16 cellular contexts compared by ENCODE assay signal in genomic region chr4:12595986-12596385, GRCh38.
DNase-seq lines count a peak whose midpoint lies in the region; ATAC-seq and TF ChIP-seq lines count a peak whose summit lies in the region.
"Had no signal": no experiment of that assay in that cellular context is flagged by ENCODE, and none has a peak within 500 bp of the region (broad histone marks: within the 10 kb centered on the region; RNA-seq: fewer than 3 reads in every experiment).

No MANE protein-coding gene starts in this region.

- H3K27ac ChIP-seq in cardiac muscle cell (no peak overlapping the region), right cardiac atrium (ENCODE audit: low read length) (no peak overlapping the region), uterus (no peak overlapping the region)
- H3K27ac ChIP-seq: BLaER1 treated with 17β-estradiol and CSF1 and Interleukin-3, amounts not matched to agents 10 nM and 100 nM had no signal

- H3K36me3 Mint-ChIP-seq in glutamatergic neuron (ENCODE audit: unreplicated experiment): no peaks in the 10 kb centered on the region
- H3K36me3 Mint-ChIP-seq in type B pancreatic cell: no peaks in the 10 kb centered on the region
- no peaks in the 10 kb centered on the region for H3K36me3 Mint-ChIP-seq in activated T-cell treated with anti-CD3 and anti-CD28 coated beads, Interleukin-2, amount 50 U/mL, for 24 hours (ENCODE audit: low read depth)

- H3K9me3 ChIP-seq in cardiac muscle cell (ENCODE audit: low read depth) (no peaks in the 10 kb centered on the region), right cardiac atrium (ENCODE audit: control insufficient read depth, low read length) (no peaks in the 10 kb centered on the region), uterus (no peaks in the 10 kb centered on the region)

- in situ Hi-C loops in SK-MEL-5 (cut with HindIII; ENCODE audit: low pct_unique_long_range_greater_than_20kb, low sequenced_read_pairs): no loop called here

- H3K4me3 Mint-ChIP-seq in glutamatergic neuron (ENCODE audit: unreplicated experiment): no peak overlapping the region
- H3K4me3 Mint-ChIP-seq in type B pancreatic cell: no peak overlapping the region
- no peak overlapping the region for H3K4me3 Mint-ChIP-seq in activated T-cell treated with anti-CD3 and anti-CD28 coated beads, Interleukin-2, amount 50 U/mL, for 24 hours

- H3K9me3 Mint-ChIP-seq in glutamatergic neuron (ENCODE audit: unreplicated experiment) (no peaks in the 10 kb centered on the region), type B pancreatic cell (no peaks in the 10 kb centered on the region)
- peaks cover 2% of the 10 kb centered on the region for H3K9me3 Mint-ChIP-seq in activated T-cell treated with anti-CD3 and anti-CD28 coated beads, Interleukin-2, amount 50 U/mL, for 24 hours

- H3K4me1 ChIP-seq in cardiac muscle cell (ENCODE audit: low read depth) (no peaks in the 10 kb centered on the region), right cardiac atrium (ENCODE audit: control insufficient read depth, insufficient read depth, low read length) (no peaks in the 10 kb centered on the region), uterus (no peaks in the 10 kb centered on the region)
- H3K4me1 ChIP-seq: BLaER1 treated with 17β-estradiol and CSF1 and Interleukin-3, amounts not matched to agents 10 nM and 100 nM had no signal

- H3K36me3 ChIP-seq in cardiac muscle cell: no peaks in the 10 kb centered on the region
- H3K36me3 ChIP-seq in uterus: no peaks in the 10 kb centered on the region
- H3K36me3 ChIP-seq: BLaER1 treated with 17β-estradiol and CSF1 and Interleukin-3, amounts not matched to agents 10 nM and 100 nM had no signal

- H3K27ac Mint-ChIP-seq in glutamatergic neuron (ENCODE audit: unreplicated experiment): no peak overlapping the region
- H3K27ac Mint-ChIP-seq in type B pancreatic cell: no peak overlapping the region
- no peak overlapping the region for H3K27ac Mint-ChIP-seq in activated T-cell treated with anti-CD3 and anti-CD28 coated beads, Interleukin-2, amount 50 U/mL, for 24 hours

- ATAC-seq in right cardiac atrium: no peak

- H3K4me1 Mint-ChIP-seq in glutamatergic neuron (ENCODE audit: low read depth, unreplicated experiment): no peaks in the 10 kb centered on the region
- H3K4me1 Mint-ChIP-seq in type B pancreatic cell (ENCODE audit: unreplicated experiment): no peaks in the 10 kb centered on the region
- no peaks in the 10 kb centered on the region for H3K4me1 Mint-ChIP-seq in activated T-cell treated with anti-CD3 and anti-CD28 coated beads, Interleukin-2, amount 50 U/mL, for 24 hours (ENCODE audit: low read depth)

- H3K4me3 ChIP-seq in cardiac muscle cell: no peak overlapping the region
- no peak overlapping the region for H3K4me3 ChIP-seq in right cardiac atrium (ENCODE audit: low read length)
- no peak overlapping the region for H3K4me3 ChIP-seq in uterus
- H3K4me3 ChIP-seq: BLaER1 treated with 17β-estradiol and CSF1 and Interleukin-3, amounts not matched to agents 10 nM and 100 nM had no signal

- DNase-seq in cardiac muscle cell (ENCODE audit: low read depth in 1 of 2, low spot score in 1 of 2) (no peak), right cardiac atrium (no peak), SK-MEL-5 (ENCODE audit: low read depth, low spot score) (peak; percentile 26), glutamatergic neuron (no peak), type B pancreatic cell (ENCODE audit: extremely low spot score, unreplicated experiment) (no peak), uterus (no peak)
- DNase-seq in activated T-cell treated with anti-CD3 and anti-CD28 coated beads, Interleukin-2, amount 50 U/mL, for 1 hour: no peak
- no peak for DNase-seq in activated T-cell treated with anti-CD3 and anti-CD28 coated beads, Interleukin-2, amount 50 U/mL, for 24 hours
- DNase-seq: EL, KG1, NCI-H1105 treated with DMSO at 0.1 percent for 48 hours, NCI-H187 treated with DMSO at 0.1 percent for 48 hours, NCI-H446, NCI-H774, SHP77 had no signal

- TF ChIP-seq CTCF in cardiac muscle cell (IDR thresholded peaks at IDR 0.05; ENCODE audit: low read depth, low read length) (peak; percentile 29), glutamatergic neuron (IDR thresholded peaks at IDR 0.05; ENCODE audit: partially characterized antibody, unreplicated experiment) (peak; percentile 56), type B pancreatic cell (conservative IDR thresholded peaks at IDR 0.05) (peak; percentile 53), uterus (IDR thresholded peaks at IDR 0.05) (no peak)

- TF ChIP-seq POLR2A in uterus (IDR thresholded peaks at IDR 0.05): no peak

- intact Hi-C loops in right cardiac atrium (cut with DNase I) (no loop called here), uterus (cut with DNase I; ENCODE audit: low total_unique reads) (no loop called here)

- H3K27me3 Mint-ChIP-seq in glutamatergic neuron (ENCODE audit: unreplicated experiment): no peaks in the 10 kb centered on the region
- no peaks in the 10 kb centered on the region for H3K27me3 Mint-ChIP-seq in type B pancreatic cell
- no peaks in the 10 kb centered on the region for H3K27me3 Mint-ChIP-seq in activated T-cell treated with anti-CD3 and anti-CD28 coated beads, Interleukin-2, amount 50 U/mL, for 24 hours

- no peaks in the 10 kb centered on the region for H3K27me3 ChIP-seq in cardiac muscle cell
- H3K27me3 ChIP-seq in right cardiac atrium (ENCODE audit: control insufficient read depth, insufficient read depth): no peaks in the 10 kb centered on the region
- H3K27me3 ChIP-seq in uterus: no peaks in the 10 kb centered on the region
- H3K27me3 ChIP-seq: BLaER1 treated with 17β-estradiol and CSF1 and Interleukin-3, amounts not matched to agents 10 nM and 100 nM had no signal

Comparison
In these comparisons a context has a peak if more than half of its experiments do, and no peak if none do; other contexts are left out.
1. CTCF ChIP-seq: peak in cardiac muscle cell (single experiment), glutamatergic neuron (single experiment) and type B pancreatic cell (single experiment); none in uterus (0 of 4).